ENCODE assay signal across 8 cellular contexts in genomic region chr19:1239796-1240737, GRCh38. TPM values are rescaled to one million over a fixed set of nuclear protein-coding genes. Genes with fewer than 3 reads are reported as not detected.
A peak's percentile ranks its signal among the peaks of the same experiment; 100 is the strongest.
DNase-seq lines count a peak whose midpoint lies in the region; ATAC-seq and TF ChIP-seq lines count a peak whose summit lies in the region.

No MANE protein-coding gene starts in this region.

- H3K9me3 Mint-ChIP-seq in activated naive CD8-positive, alpha-beta T cell treated with anti-CD3 and anti-CD28 coated beads for 36 hours, result no peaks in the 10 kb centered on the region

- peaks cover 11% of the 10 kb centered on the region; the same call in 1 of the 2 replicates for H3K79me2 ChIP-seq in SU-DHL-6 (ENCODE audit: insufficient read depth, low read length)
- no peaks in the 10 kb centered on the region for H3K79me2 ChIP-seq in parathyroid adenoma

- TF ChIP-seq POLR2A in GM19099 (IDR thresholded peaks at IDR 0.05; ENCODE audit: extremely low read depth, insufficient read length, low read depth), result peak; percentile 31

- intact Hi-C loops in Right ventricle myocardium superior (cut with DNase I), result loop anchor here (10.0 kb wide), 1 partner anchor 215 kb away; the partner anchor contains the start of genes CNN2, RNU6-2 and TMEM259

- H3K4me2 ChIP-seq in SU-DHL-6 (ENCODE audit: low read depth, low read length, poor library complexity, severe bottlenecking) (peak overlapping the region; percentile 59), parathyroid adenoma (ENCODE audit: low read length) (peak overlapping the region; percentile 55)

- H3K4me3 Mint-ChIP-seq in activated naive CD8-positive, alpha-beta T cell treated with anti-CD3 and anti-CD28 coated beads for 36 hours, result no peak overlapping the region

- H3K9ac ChIP-seq in SU-DHL-6 (ENCODE audit: low read length), result peak overlapping the region; percentile 14; the same call in 1 of the 2 replicates
- H3K9ac ChIP-seq in parathyroid adenoma, result no peak overlapping the region

- peaks cover 28% of the 10 kb centered on the region for H3K4me1 Mint-ChIP-seq in activated naive CD8-positive, alpha-beta T cell treated with anti-CD3 and anti-CD28 coated beads for 36 hours

- no peaks in the 10 kb centered on the region for H4K20me1 ChIP-seq in SU-DHL-6 (ENCODE audit: low read depth, low read length)

- TF ChIP-seq CTCF in AG09319 (IDR thresholded peaks at IDR 0.05; ENCODE audit: low read depth, low read length), result peak; percentile 50
- peak; percentile 43 for TF ChIP-seq CTCF in SU-DHL-6 (IDR thresholded peaks at IDR 0.05; ENCODE audit: insufficient read depth, low read length, poor library complexity, severe bottlenecking)
- peak; percentile 81 for TF ChIP-seq CTCF in parathyroid adenoma (IDR thresholded peaks at IDR 0.05)

- no peak overlapping the region for H3K27ac Mint-ChIP-seq in activated naive CD8-positive, alpha-beta T cell treated with anti-CD3 and anti-CD28 coated beads for 36 hours

- H3K27ac ChIP-seq in SU-DHL-6 (ENCODE audit: low read depth, low read length) (no peak overlapping the region), parathyroid adenoma (peak overlapping the region; percentile 72), thymus (ENCODE audit: low read depth) (peak overlapping the region; percentile 42)

- peaks cover 2% of the 10 kb centered on the region for H3K36me3 Mint-ChIP-seq in activated naive CD8-positive, alpha-beta T cell treated with anti-CD3 and anti-CD28 coated beads for 36 hours

- ATAC-seq in Right ventricle myocardium superior (ENCODE audit: poor library complexity), result peak; percentile 55

- H2AFZ ChIP-seq in SU-DHL-6 (ENCODE audit: low read depth, low read length, severe bottlenecking), result no peak overlapping the region
- H2AFZ ChIP-seq in parathyroid adenoma, result peak overlapping the region; percentile 80

- H3K9me3 ChIP-seq in SU-DHL-6 (ENCODE audit: insufficient read depth, low read length), result no peaks in the 10 kb centered on the region
- no peaks in the 10 kb centered on the region for H3K9me3 ChIP-seq in parathyroid adenoma (ENCODE audit: control insufficient read depth, low read length)
- H3K9me3 ChIP-seq in thymus (ENCODE audit: control insufficient read depth), result no peaks in the 10 kb centered on the region

- H3K27me3 ChIP-seq in SU-DHL-6 (ENCODE audit: low read length) (no peaks in the 10 kb centered on the region), parathyroid adenoma (ENCODE audit: control insufficient read depth, insufficient read depth, low read length) (no peaks in the 10 kb centered on the region), thymus (ENCODE audit: control insufficient read depth, insufficient read depth) (peaks cover 50% of the 10 kb centered on the region)

- H3K4me1 ChIP-seq in parathyroid adenoma, result peaks cover 26% of the 10 kb centered on the region
- H3K4me1 ChIP-seq in thymus (ENCODE audit: control insufficient read depth, insufficient read depth, low read length), result peaks cover 26% of the 10 kb centered on the region

- 17% methylated on average over 84 of the region's 84 CpGs for WGBS in thymus

- H3F3A ChIP-seq in SU-DHL-6 (ENCODE audit: insufficient read depth), result peaks cover 32% of the 10 kb centered on the region

- peak overlapping the region; percentile 25 for H3K4me3 ChIP-seq in SU-DHL-6 (ENCODE audit: insufficient read depth, low read length, poor library complexity, severe bottlenecking)
- no peak overlapping the region for H3K4me3 ChIP-seq in parathyroid adenoma (ENCODE audit: low read depth, low read length)
- peak overlapping the region; percentile 38 for H3K4me3 ChIP-seq in thymus (ENCODE audit: low read length)

- no peaks in the 10 kb centered on the region for H3K9me2 ChIP-seq in SU-DHL-6 (replicated peaks; ENCODE audit: insufficient read depth, low read length)

- peaks cover 6% of the 10 kb centered on the region for H3K27me3 Mint-ChIP-seq in activated naive CD8-positive, alpha-beta T cell treated with anti-CD3 and anti-CD28 coated beads for 36 hours

- DNase-seq in AG09319 (ENCODE audit: extremely low read depth, low read depth) (peak; percentile 77), MV-4-11 (lab: John Stamatoyannopoulos, UW) (peak; percentile 84), Right ventricle myocardium superior (peak; percentile 93)
- DNase-seq in activated naive CD8-positive, alpha-beta T cell treated with anti-CD3 and anti-CD28 coated beads for 36 hours, result peak; percentile 98

- H3K36me3 ChIP-seq in SU-DHL-6 (ENCODE audit: low read length) (no peaks in the 10 kb centered on the region), parathyroid adenoma (ENCODE audit: control insufficient read depth, insufficient read depth, low read length) (no peaks in the 10 kb centered on the region), thymus (ENCODE audit: control insufficient read depth, insufficient read depth) (peaks cover 8% of the 10 kb centered on the region)

RNA-seq across cellular contexts. Expression of gene ATP5F1D, which starts 1.5 kb away (rescaled TPM):
- 100 to 1,000 TPM; 175 to 177 TPM for total RNA-seq in activated naive CD8-positive, alpha-beta T cell treated with anti-CD3 and anti-CD28 coated beads for 36 hours
- 692 TPM for total RNA-seq in Right ventricle myocardium superior
- 150 TPM for polyA plus RNA-seq in thymus

RNA-seq across cellular contexts. Expression of gene CBARP, which starts 2.3 kb away (rescaled TPM):
- under 1 TPM; 0.33 to 0.46 TPM for total RNA-seq in activated naive CD8-positive, alpha-beta T cell treated with anti-CD3 and anti-CD28 coated beads for 36 hours
- total RNA-seq in Right ventricle myocardium superior, result 1.1 TPM
- polyA plus RNA-seq in thymus, result 0.37 TPM

RNA-seq across cellular contexts. Expression of gene MIDN, which starts 8.3 kb away (rescaled TPM):
- total RNA-seq in activated naive CD8-positive, alpha-beta T cell treated with anti-CD3 and anti-CD28 coated beads for 36 hours, result 10 to 100 TPM; 29.3 to 29.6 TPM
- total RNA-seq in Right ventricle myocardium superior, result 54.1 TPM
- polyA plus RNA-seq in thymus, result 55.1 TPM

RNA-seq across cellular contexts. Expression of gene CIRBP, which starts 29.1 kb away (rescaled TPM):
- 100 to 1,000 TPM; 208 to 216 TPM for total RNA-seq in activated naive CD8-positive, alpha-beta T cell treated with anti-CD3 and anti-CD28 coated beads for 36 hours
- 219 TPM for total RNA-seq in Right ventricle myocardium superior
- polyA plus RNA-seq in thymus, result 693 TPM

RNA-seq across cellular contexts. Expression of gene STK11, which starts 34.5 kb away (rescaled TPM):
- 10 to 100 TPM; 54.7 to 55.8 TPM for total RNA-seq in activated naive CD8-positive, alpha-beta T cell treated with anti-CD3 and anti-CD28 coated beads for 36 hours
- 54.8 TPM for total RNA-seq in Right ventricle myocardium superior
- polyA plus RNA-seq in thymus, result 60.2 TPM
